In the genomic region with DNA sequence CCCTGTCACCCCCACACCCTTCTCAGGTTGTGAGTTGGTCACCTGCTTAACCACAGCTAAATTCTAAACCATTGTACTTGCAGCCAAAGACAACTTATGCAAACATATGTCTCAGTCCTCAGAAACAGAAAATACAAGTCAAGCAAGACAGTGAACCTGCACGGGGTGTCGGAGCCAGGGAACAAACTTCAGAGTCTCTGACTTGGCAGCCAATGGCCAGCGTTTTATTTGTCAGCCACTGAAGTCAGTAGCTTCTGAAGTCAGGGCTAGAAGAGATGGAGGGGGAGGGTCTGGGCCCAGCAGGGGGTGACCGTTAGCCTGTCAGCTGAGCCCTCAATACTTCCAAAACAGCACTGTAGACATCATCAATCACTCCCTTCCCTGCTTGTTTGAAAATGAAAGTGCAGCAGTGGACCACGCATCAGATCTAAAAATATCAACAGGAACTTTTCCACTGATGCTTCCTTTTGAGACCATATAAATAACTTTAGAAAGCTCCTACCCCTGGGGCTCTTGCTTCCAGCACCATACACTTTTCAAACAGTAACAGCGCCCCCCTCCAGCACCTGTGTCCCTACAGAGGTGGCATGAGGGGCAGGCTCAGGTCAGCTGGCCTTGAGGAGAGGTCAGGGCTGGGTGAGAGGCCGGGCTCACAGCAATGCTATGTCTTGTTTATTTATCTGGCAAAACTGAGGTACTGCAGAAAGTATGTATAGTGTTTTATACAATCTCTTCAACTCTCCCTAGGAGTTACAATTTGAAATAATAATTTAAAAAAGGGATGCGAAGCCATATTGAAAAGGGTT, we compare ENCODE assay signal across 9 cellular contexts.
A peak's percentile ranks its signal among the peaks of the same experiment; 100 is the strongest.
DNase-seq lines count a peak whose midpoint lies in the region; ATAC-seq, FAIRE-seq and TF ChIP-seq lines count a peak whose summit lies in the region.
"Had no signal": no experiment of that assay in that cellular context is flagged by ENCODE, and none has a peak within 500 bp of the region (broad histone marks: within the 10 kb centered on the region; RNA-seq: fewer than 3 reads in every experiment).

No MANE protein-coding gene starts in this region.

- no peak for FAIRE-seq in frontal cortex (lab: Jason Lieb, UNC)

- H3K4me3 ChIP-seq in GM12865 (ENCODE audit: low read depth, low read length): peak overlapping the region; percentile 50

- ATAC-seq in GM21619 (IDR thresholded peaks at IDR 0.05; ENCODE audit: unreplicated experiment): peak; percentile 59

- TF ChIP-seq POLR2A in erythroblast (IDR thresholded peaks at IDR 0.05; ENCODE audit: low read length): no peak

- peak; percentile 52 for DNase-seq in GM12865 (ENCODE audit: low read depth)
- DNase-seq in NCI-H1417 treated with DMSO at 0.1 percent for 48 hours (lab: John Stamatoyannopoulos, UW): peak; percentile 29
- peak; percentile 35 for DNase-seq in left kidney (ENCODE audit: low read depth, low spot score)
- DNase-seq in frontal cortex (ENCODE audit: low spot score in 2 of 2): no peak
- DNase-seq in erythroblast (lab: John Stamatoyannopoulos, UW): no peak
- DNase-seq in activated CD4-positive, alpha-beta T cell treated with anti-CD3 and anti-CD28 coated beads, Interleukin-2, amount 50 U/mL, for 4 hours: no peak
- DNase-seq in stimulated activated CD4-positive, alpha-beta T cell treated with anti-CD3 and anti-CD28 coated beads, Interleukin-2, amount 100 ng/mL, for 48 hours: no peak
- DNase-seq: activated effector memory CD4-positive, alpha-beta T cell treated with anti-CD3 and anti-CD28 coated beads, Interleukin-2, amount 50 U/mL, for 16 hours had no signal

- TF ChIP-seq CTCF in GM12865 (IDR thresholded peaks at IDR 0.05; ENCODE audit: insufficient read depth, low read depth, low read length, missing control alignments): no peak

Comparison
In these comparisons a context has a peak if more than half of its experiments do, and no peak if none do; other contexts are left out.
1. DNase-seq: peak in GM12865 (single experiment), NCI-H1417 treated with DMSO at 0.1 percent for 48 hours (single experiment) and left kidney (single experiment); none in frontal cortex (0 of 2), erythroblast (0 of 2), activated CD4-positive, alpha-beta T cell treated with anti-CD3 and anti-CD28 coated beads, Interleukin-2, amount 50 U/mL, for 4 hours (0 of 2) and stimulated activated CD4-positive, alpha-beta T cell treated with anti-CD3 and anti-CD28 coated beads, Interleukin-2, amount 100 ng/mL, for 48 hours (0 of 2).